In the genomic region with DNA sequence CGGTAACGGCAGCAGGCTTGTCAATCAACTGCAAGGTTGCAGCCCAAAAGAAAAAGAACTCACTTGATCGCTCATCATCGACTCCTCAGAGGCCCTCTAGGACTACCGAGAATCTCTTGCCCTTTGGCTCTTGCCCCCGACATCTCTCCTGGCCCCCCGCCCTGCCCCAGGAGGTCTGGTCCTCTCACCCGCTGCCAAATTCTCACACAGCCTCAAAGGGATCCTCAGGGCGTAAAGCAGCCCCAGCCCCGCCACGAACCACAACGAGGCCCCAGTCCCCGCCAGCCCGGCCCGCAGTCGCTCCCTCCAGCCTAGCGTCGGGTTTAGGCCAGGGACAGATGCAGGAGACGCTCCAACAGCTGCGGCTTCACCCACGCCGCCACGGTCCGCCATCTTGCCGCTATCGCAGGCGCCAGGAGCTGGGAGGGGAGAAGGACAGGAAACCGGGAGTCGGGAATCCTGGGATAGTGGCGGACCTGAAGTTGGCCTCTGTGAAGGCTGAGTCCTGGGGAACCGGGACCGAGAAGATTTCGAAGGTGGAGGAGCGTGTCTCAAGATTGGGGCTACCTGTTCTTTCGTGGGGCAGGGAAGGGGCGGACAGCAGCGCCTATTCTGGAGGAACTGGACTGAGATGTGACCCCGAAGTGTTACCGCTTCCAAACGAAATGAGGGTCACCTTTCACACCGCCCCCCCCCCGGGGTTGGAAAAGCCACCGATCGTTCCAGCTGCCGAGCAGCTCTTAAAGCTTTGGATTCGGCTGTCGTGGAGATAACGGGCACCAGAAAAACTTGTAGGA, we compare ENCODE assay signal across 1 cellular context.
TF ChIP-seq lines count a peak whose summit lies in the region.

A gene with protein sequence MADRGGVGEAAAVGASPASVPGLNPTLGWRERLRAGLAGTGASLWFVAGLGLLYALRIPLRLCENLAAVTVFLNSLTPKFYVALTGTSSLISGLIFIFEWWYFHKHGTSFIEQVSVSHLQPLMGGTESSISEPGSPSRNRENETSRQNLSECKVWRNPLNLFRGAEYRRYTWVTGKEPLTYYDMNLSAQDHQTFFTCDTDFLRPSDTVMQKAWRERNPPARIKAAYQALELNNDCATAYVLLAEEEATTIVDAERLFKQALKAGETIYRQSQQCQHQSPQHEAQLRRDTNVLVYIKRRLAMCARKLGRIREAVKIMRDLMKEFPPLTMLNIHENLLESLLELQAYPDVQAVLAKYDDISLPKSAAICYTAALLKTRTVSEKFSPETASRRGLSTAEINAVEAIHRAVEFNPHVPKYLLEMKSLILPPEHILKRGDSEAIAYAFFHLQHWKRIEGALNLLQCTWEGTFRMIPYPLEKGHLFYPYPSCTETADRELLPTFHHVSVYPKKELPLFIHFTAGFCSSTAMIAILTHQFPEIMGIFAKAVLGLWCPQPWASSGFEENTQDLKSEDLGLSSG (minus strand): TSS at position 421 of the 797 bp plus-strand sequence. CDS start 28 bp downstream, at position 393.

TF ChIP-seq in K562, 482 proteins besides CTCF, POLR2A, EP300 and RAD21 (continued from another document and continues in another):
- TF ChIP-seq THRB (CRISPR knock-in tag; conservative IDR thresholded peaks at IDR 0.05) = no peak
- peak; percentile 98 for TF ChIP-seq NFRKB (IDR thresholded peaks at IDR 0.05; ENCODE audit: low read depth)
- TF ChIP-seq, protein P1, sequence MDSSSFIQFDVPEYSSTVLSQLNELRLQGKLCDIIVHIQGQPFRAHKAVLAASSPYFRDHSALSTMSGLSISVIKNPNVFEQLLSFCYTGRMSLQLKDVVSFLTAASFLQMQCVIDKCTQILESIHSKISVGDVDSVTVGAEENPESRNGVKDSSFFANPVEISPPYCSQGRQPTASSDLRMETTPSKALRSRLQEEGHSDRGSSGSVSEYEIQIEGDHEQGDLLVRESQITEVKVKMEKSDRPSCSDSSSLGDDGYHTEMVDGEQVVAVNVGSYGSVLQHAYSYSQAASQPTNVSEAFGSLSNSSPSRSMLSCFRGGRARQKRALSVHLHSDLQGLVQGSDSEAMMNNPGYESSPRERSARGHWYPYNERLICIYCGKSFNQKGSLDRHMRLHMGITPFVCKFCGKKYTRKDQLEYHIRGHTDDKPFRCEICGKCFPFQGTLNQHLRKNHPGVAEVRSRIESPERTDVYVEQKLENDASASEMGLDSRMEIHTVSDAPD (CRISPR knock-in tag; IDR thresholded peaks at IDR 0.05) = no peak
- no peak for TF ChIP-seq HLTF (IDR thresholded peaks at IDR 0.05)
- TF ChIP-seq ZSCAN29 (IDR thresholded peaks at IDR 0.05) = 0 out of 2 replicates have a peak, but pooled peaks have one; percentile 10
- TF ChIP-seq NR4A1 (CRISPR knock-in tag; IDR thresholded peaks at IDR 0.05) = no peak
- TF ChIP-seq NR4A1 (tag; IDR thresholded peaks at IDR 0.05) = no peak
- no peak for TF ChIP-seq POLR2H (tag; IDR thresholded peaks at IDR 0.05; ENCODE audit: low read depth)
- TF ChIP-seq ZNF121 (CRISPR knock-in tag; conservative IDR thresholded peaks at IDR 0.05) = no peak
- TF ChIP-seq NFYB (IDR thresholded peaks at IDR 0.05; ENCODE audit: extremely low read depth, insufficient read length) = no peak
- peak; percentile 28 for TF ChIP-seq PRPF4 (IDR thresholded peaks at IDR 0.05; ENCODE audit: insufficient read depth, low read depth, low read length, poor library complexity, severe bottlenecking)
- TF ChIP-seq CTBP1 (IDR thresholded peaks at IDR 0.05; ENCODE audit: borderline replicate concordance) = no peak; the same call in 1 of the 2 replicates
- no peak for TF ChIP-seq STAG1 (CRISPR knock-in tag; IDR thresholded peaks at IDR 0.05; ENCODE audit: borderline replicate concordance)
- TF ChIP-seq STAT5A (IDR thresholded peaks at IDR 0.05; ENCODE audit: borderline replicate concordance, low read length) = no peak
- TF ChIP-seq XRCC5 (IDR thresholded peaks at IDR 0.05; ENCODE audit: low read depth, low read length) = 0 out of 2 replicates have a peak, but pooled peaks have one; percentile 14
- TF ChIP-seq FIP1L1 (IDR thresholded peaks at IDR 0.05; ENCODE audit: low read depth, low read length, poor library complexity, severe bottlenecking) = no peak
- TF ChIP-seq NKRF (IDR thresholded peaks at IDR 0.05; ENCODE audit: borderline replicate concordance) = peak; percentile 22; the same call in 1 of the 2 replicates
- no peak for TF ChIP-seq PYGO2 (tag; IDR thresholded peaks at IDR 0.05)
- TF ChIP-seq GABPA (tag; conservative IDR thresholded peaks at IDR 0.05; ENCODE audit: low read depth) = peak; percentile 43; the same call in 1 of the 2 replicates
- TF ChIP-seq POLR2B (IDR thresholded peaks at IDR 0.05; ENCODE audit: low read depth, partially characterized antibody) = peak; percentile 62
- no peak for TF ChIP-seq GTF3C2 (IDR thresholded peaks at IDR 0.05; ENCODE audit: borderline replicate concordance, extremely low read depth, insufficient read length)
- no peak for TF ChIP-seq SMARCA4 (IDR thresholded peaks at IDR 0.05)
- TF ChIP-seq ELF1 (tag; IDR thresholded peaks at IDR 0.05) = no peak
- no peak for TF ChIP-seq RFX5 (IDR thresholded peaks at IDR 0.05; ENCODE audit: low read depth, low read length)
- TF ChIP-seq ID3 (CRISPR knock-in tag; IDR thresholded peaks at IDR 0.05) = no peak
- TF ChIP-seq ID3 (tag; IDR thresholded peaks at IDR 0.05) = peak; percentile 25
- no peak for TF ChIP-seq ETS2 (tag; IDR thresholded peaks at IDR 0.05; ENCODE audit: borderline replicate concordance, poor library complexity, severe bottlenecking)
- TF ChIP-seq MLX (CRISPR knock-in tag; conservative IDR thresholded peaks at IDR 0.05) = no peak
- TF ChIP-seq, protein P2, sequence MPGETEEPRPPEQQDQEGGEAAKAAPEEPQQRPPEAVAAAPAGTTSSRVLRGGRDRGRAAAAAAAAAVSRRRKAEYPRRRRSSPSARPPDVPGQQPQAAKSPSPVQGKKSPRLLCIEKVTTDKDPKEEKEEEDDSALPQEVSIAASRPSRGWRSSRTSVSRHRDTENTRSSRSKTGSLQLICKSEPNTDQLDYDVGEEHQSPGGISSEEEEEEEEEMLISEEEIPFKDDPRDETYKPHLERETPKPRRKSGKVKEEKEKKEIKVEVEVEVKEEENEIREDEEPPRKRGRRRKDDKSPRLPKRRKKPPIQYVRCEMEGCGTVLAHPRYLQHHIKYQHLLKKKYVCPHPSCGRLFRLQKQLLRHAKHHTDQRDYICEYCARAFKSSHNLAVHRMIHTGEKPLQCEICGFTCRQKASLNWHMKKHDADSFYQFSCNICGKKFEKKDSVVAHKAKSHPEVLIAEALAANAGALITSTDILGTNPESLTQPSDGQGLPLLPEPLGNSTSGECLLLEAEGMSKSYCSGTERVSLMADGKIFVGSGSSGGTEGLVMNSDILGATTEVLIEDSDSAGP (CRISPR knock-in tag; IDR thresholded peaks at IDR 0.05) = 0 out of 2 replicates have a peak, but pooled peaks have one; percentile 22
- peak; percentile 16; the same call in 1 of the 2 replicates for TF ChIP-seq TOE1 (IDR thresholded peaks at IDR 0.05; ENCODE audit: borderline replicate concordance)
- TF ChIP-seq TOE1 (CRISPR knock-in tag; IDR thresholded peaks at IDR 0.05; ENCODE audit: borderline replicate concordance, low read depth) = peak; percentile 84
- no peak for TF ChIP-seq MTA3 (IDR thresholded peaks at IDR 0.05; ENCODE audit: borderline replicate concordance)
- TF ChIP-seq, protein P3, sequence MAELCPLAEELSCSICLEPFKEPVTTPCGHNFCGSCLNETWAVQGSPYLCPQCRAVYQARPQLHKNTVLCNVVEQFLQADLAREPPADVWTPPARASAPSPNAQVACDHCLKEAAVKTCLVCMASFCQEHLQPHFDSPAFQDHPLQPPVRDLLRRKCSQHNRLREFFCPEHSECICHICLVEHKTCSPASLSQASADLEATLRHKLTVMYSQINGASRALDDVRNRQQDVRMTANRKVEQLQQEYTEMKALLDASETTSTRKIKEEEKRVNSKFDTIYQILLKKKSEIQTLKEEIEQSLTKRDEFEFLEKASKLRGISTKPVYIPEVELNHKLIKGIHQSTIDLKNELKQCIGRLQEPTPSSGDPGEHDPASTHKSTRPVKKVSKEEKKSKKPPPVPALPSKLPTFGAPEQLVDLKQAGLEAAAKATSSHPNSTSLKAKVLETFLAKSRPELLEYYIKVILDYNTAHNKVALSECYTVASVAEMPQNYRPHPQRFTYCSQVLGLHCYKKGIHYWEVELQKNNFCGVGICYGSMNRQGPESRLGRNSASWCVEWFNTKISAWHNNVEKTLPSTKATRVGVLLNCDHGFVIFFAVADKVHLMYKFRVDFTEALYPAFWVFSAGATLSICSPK (IDR thresholded peaks at IDR 0.05; ENCODE audit: borderline replicate concordance) = peak; percentile 92; the same call in 1 of the 2 replicates
- no peak for TF ChIP-seq HNRNPUL1 (IDR thresholded peaks at IDR 0.05; ENCODE audit: low read length)
- no peak for TF ChIP-seq KLF16 (IDR thresholded peaks at IDR 0.05)
- no peak for TF ChIP-seq THRA (IDR thresholded peaks at IDR 0.05)
- no peak for TF ChIP-seq MTA2 (IDR thresholded peaks at IDR 0.05; ENCODE audit: low read depth)
- TF ChIP-seq MYNN (IDR thresholded peaks at IDR 0.05) = no peak
- TF ChIP-seq MYNN (CRISPR knock-in tag; IDR thresholded peaks at IDR 0.05) = no peak
- TF ChIP-seq, protein P4, sequence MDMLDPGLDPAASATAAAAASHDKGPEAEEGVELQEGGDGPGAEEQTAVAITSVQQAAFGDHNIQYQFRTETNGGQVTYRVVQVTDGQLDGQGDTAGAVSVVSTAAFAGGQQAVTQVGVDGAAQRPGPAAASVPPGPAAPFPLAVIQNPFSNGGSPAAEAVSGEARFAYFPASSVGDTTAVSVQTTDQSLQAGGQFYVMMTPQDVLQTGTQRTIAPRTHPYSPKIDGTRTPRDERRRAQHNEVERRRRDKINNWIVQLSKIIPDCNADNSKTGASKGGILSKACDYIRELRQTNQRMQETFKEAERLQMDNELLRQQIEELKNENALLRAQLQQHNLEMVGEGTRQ (CRISPR knock-in tag; IDR thresholded peaks at IDR 0.05) = no peak
- peak; percentile 39 for TF ChIP-seq BRD9 (IDR thresholded peaks at IDR 0.05; ENCODE audit: low read depth, partially characterized antibody)
- no peak for TF ChIP-seq KLF10 (CRISPR knock-in tag; IDR thresholded peaks at IDR 0.05)
- no peak for TF ChIP-seq DACH1 (IDR thresholded peaks at IDR 0.05; ENCODE audit: partially characterized antibody)
- TF ChIP-seq ZNF717 (CRISPR knock-in tag; IDR thresholded peaks at IDR 0.05) = no peak
- TF ChIP-seq ZNF696 (CRISPR knock-in tag; conservative IDR thresholded peaks at IDR 0.05) = no peak
- TF ChIP-seq PHF20 (IDR thresholded peaks at IDR 0.05; ENCODE audit: partially characterized antibody) = peak; percentile 46
